ENCODE assay signal across 1 cellular context in genomic region chr17:51045616-51046526, GRCh38.
TF ChIP-seq lines count a peak whose summit lies in the region.

No MANE protein-coding gene starts in this region.

TF ChIP-seq in GM23338, 12 proteins besides CTCF, POLR2A, EP300 and RAD21 (continued from another document):
- TF ChIP-seq ETS1 (IDR thresholded peaks at IDR 0.05): no peak
- no peak for TF ChIP-seq EZH2phosphoT487 (IDR thresholded peaks at IDR 0.05; ENCODE audit: unreplicated experiment)
- TF ChIP-seq REST (IDR thresholded peaks at IDR 0.05; ENCODE audit: unreplicated experiment): no peak
- TF ChIP-seq POLR2AphosphoS5 (IDR thresholded peaks at IDR 0.05; ENCODE audit: low read depth): no peak
- no peak for TF ChIP-seq JUNB (IDR thresholded peaks at IDR 0.05; ENCODE audit: unreplicated experiment)
TF ChIP-seq in GM23338: peak in this region for 0.
